In genomic region chr19:14402298-14402697, GRCh38 we compare ENCODE assay signal across 1 cellular context.
TF ChIP-seq lines count a peak whose summit lies in the region.

No MANE protein-coding gene starts in this region.

TF ChIP-seq in HEK293, 187 proteins besides CTCF, POLR2A, EP300 and RAD21:
- TF ChIP-seq, protein P1, sequence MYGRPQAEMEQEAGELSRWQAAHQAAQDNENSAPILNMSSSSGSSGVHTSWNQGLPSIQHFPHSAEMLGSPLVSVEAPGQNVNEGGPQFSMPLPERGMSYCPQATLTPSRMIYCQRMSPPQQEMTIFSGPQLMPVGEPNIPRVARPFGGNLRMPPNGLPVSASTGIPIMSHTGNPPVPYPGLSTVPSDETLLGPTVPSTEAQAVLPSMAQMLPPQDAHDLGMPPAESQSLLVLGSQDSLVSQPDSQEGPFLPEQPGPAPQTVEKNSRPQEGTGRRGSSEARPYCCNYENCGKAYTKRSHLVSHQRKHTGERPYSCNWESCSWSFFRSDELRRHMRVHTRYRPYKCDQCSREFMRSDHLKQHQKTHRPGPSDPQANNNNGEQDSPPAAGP (tag by site-specific recombination; IDR thresholded peaks at IDR 0.05), result peak; percentile 69
- peak; percentile 22; the same call in 1 of the 2 replicates for TF ChIP-seq ZNF600 (tag by site-specific recombination; IDR thresholded peaks at IDR 0.05)
- peak; percentile 49; the same call in 1 of the 2 replicates for TF ChIP-seq KLF1 (tag by site-specific recombination; IDR thresholded peaks at IDR 0.05)
